18 cellular contexts compared by ENCODE assay signal in the genomic region with DNA sequence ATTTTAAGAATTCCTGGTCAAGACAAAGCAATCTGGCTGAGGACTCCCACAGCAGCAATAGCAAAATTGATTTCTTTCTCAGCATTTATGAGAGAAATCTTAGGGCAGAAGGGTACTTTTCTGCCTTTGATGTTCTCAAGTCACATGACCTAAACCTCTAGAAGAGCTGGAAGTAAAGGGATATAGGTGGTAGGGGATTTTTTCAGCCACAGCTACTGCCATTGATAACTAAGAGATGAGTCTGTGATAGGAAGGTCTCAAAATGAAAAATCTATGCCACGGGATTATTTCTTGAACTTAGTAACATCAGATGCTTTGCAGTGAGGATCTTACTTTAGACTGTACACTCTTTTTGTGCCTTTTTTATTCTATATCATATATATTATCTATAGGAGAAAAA.
"Had no signal": no experiment of that assay in that cellular context is flagged by ENCODE, and none has a peak within 500 bp of the region (broad histone marks: within the 10 kb centered on the region; RNA-seq: fewer than 3 reads in every experiment).

No MANE protein-coding gene starts in this region.

- H3K27ac Mint-ChIP-seq: activated B cell treated with CpG ODN at 0.5 μM for 24 hours; natural killer cell; progenitor cell of endocrine pancreas; stimulated activated memory B cell treated with anti-CD40 and anti-IgM and Interleukin-4, amounts not matched to agents 10 μg/mL and 1 μg/mL and 100 μg/mL, for 72 hours; type B pancreatic cell had no signal

- H3K4me3 ChIP-seq: colonic mucosa, gastrocnemius medialis, heart right ventricle, spleen, suprapubic skin had no signal

- DNase-seq: activated B cell treated with CpG ODN at 0.5 μM for 24 hours; activated CD4-positive, alpha-beta T cell treated with anti-CD3 and anti-CD28 coated beads, Interleukin-2, amount 50 U/mL, for 48 hours; colonic mucosa; effector CD4-positive, alpha-beta T cell; gastrocnemius medialis; heart right ventricle; natural killer cell; occipital lobe; right cardiac atrium; spleen; stimulated activated CD4-positive, alpha-beta T cell treated with anti-CD3 and anti-CD28 coated beads, Interleukin-1b, Interleukin-23, amount 100 ng/mL, for 48 hours had no signal

- H3K4me1 ChIP-seq: colonic mucosa, gastrocnemius medialis, heart right ventricle, spleen, suprapubic skin had no signal

- H3K4me3 Mint-ChIP-seq: activated B cell treated with CpG ODN at 0.5 μM for 24 hours; natural killer cell; stimulated activated memory B cell treated with anti-CD40 and anti-IgM and Interleukin-4, amounts not matched to agents 10 μg/mL and 1 μg/mL and 100 μg/mL, for 72 hours; type B pancreatic cell had no signal

- FAIRE-seq: islet of Langerhans, TTC549 had no signal

- H3K9me3 Mint-ChIP-seq: activated B cell treated with CpG ODN at 0.5 μM for 24 hours; natural killer cell; stimulated activated memory B cell treated with anti-CD40 and anti-IgM and Interleukin-4, amounts not matched to agents 10 μg/mL and 1 μg/mL and 100 μg/mL, for 72 hours; type B pancreatic cell had no signal

- H3K4me1 Mint-ChIP-seq: activated B cell treated with CpG ODN at 0.5 μM for 24 hours; natural killer cell; stimulated activated memory B cell treated with anti-CD40 and anti-IgM and Interleukin-4, amounts not matched to agents 10 μg/mL and 1 μg/mL and 100 μg/mL, for 72 hours had no signal

- H3K9me3 ChIP-seq: colonic mucosa, gastrocnemius medialis, heart right ventricle, spleen, suprapubic skin had no signal

- ATAC-seq: gastrocnemius medialis; heart right ventricle; right cardiac atrium; stimulated activated memory B cell treated with anti-CD40 and anti-IgM and Interleukin-4, amounts not matched to agents 10 μg/mL and 1 μg/mL and 100 μg/mL, for 72 hours had no signal

- H3K27me3 Mint-ChIP-seq: activated B cell treated with CpG ODN at 0.5 μM for 24 hours; progenitor cell of endocrine pancreas; stimulated activated memory B cell treated with anti-CD40 and anti-IgM and Interleukin-4, amounts not matched to agents 10 μg/mL and 1 μg/mL and 100 μg/mL, for 72 hours; type B pancreatic cell had no signal

- H3K36me3 Mint-ChIP-seq: natural killer cell had no signal

- H3K27ac ChIP-seq: colonic mucosa, epithelial cell of prostate, gastrocnemius medialis, heart right ventricle, spleen, suprapubic skin had no signal

- H3K27me3 ChIP-seq: colonic mucosa, gastrocnemius medialis, heart right ventricle, spleen, suprapubic skin had no signal
